8 cellular contexts compared by ENCODE assay signal in genomic region chr22:50251472-50252054, GRCh38. TPM values are rescaled to one million over a fixed set of nuclear protein-coding genes. Genes with fewer than 3 reads are reported as not detected.
A peak's percentile ranks its signal among the peaks of the same experiment; 100 is the strongest.
DNase-seq lines count a peak whose midpoint lies in the region; ATAC-seq, FAIRE-seq and TF ChIP-seq lines count a peak whose summit lies in the region.

No MANE protein-coding gene starts in this region.

- H3F3A ChIP-seq in PC-9 (ENCODE audit: insufficient read depth, low read depth) = peaks cover 56% of the 10 kb centered on the region

- intact Hi-C loops in Calu3 (cut with micrococcal nuclease; ENCODE audit: unreplicated experiment) = loop anchor here (2.0 kb wide), 1 partner anchor 91 kb away; the partner anchor contains the start of gene PPP6R2
- intact Hi-C loops in PC-9 (cut with micrococcal nuclease; ENCODE audit: unreplicated experiment) = loop anchor here (1.0 to 5.0 kb wide), 3 partner anchors 75 to 371 kb away; partner anchors contain the start of gene DENND6B
- intact Hi-C loops in pancreas (cut with DNase I) = loop anchor here in 1 of 3 donors (5.0 kb wide), 1 partner anchor 91 kb away; the partner anchor contains the start of gene PPP6R2

- H3K36me3 Mint-ChIP-seq in Calu3 (ENCODE audit: insufficient read depth, unreplicated experiment) = peaks cover 54% of the 10 kb centered on the region

- peaks cover 33% of the 10 kb centered on the region for H4K20me1 ChIP-seq in PC-9 (ENCODE audit: insufficient read depth)

- TF ChIP-seq CTCF in Calu3 (IDR thresholded peaks at IDR 0.05; ENCODE audit: unreplicated experiment) = no peak
- no peak for TF ChIP-seq CTCF in PC-9 (conservative IDR thresholded peaks at IDR 0.05)
- no peak for TF ChIP-seq CTCF in epithelial cell of esophagus (IDR thresholded peaks at IDR 0.05; ENCODE audit: insufficient read depth, low read depth, low read length, missing control alignments)
- TF ChIP-seq CTCF in pancreas (IDR thresholded peaks at IDR 0.05) = no peak

- DNase-seq in Calu3 (no peak), PC-9 (no peak), epithelial cell of esophagus (ENCODE audit: low read depth) (no peak), pancreas (no peak), NCI-H345 treated with DMSO at 0.1 percent for 48 hours (lab: John Stamatoyannopoulos, UW; ENCODE audit: unreplicated experiment) (no peak), COR-L47 (lab: John Stamatoyannopoulos, UW) (no peak), G401 (ENCODE audit: low spot score) (no peak)

- H3K79me2 ChIP-seq in PC-9 (ENCODE audit: low read depth) = peaks cover 30% of the 10 kb centered on the region

- peaks cover 14% of the 10 kb centered on the region for H3K4me1 ChIP-seq in PC-9 (replicated peaks; ENCODE audit: insufficient read depth)
- peaks cover 7 to 13% (median 11%) of the 10 kb centered on the region in 3 donors for H3K4me1 ChIP-seq in pancreas

- H3K9me3 ChIP-seq in PC-9 (ENCODE audit: insufficient read depth, low read depth) = no peaks in the 10 kb centered on the region
- H3K9me3 ChIP-seq in pancreas = no peaks in the 10 kb centered on the region

- H3K4me3 ChIP-seq in PC-9 (peak overlapping the region; percentile 84), epithelial cell of esophagus (ENCODE audit: low read length) (peak overlapping the region; percentile 74), pancreas (peak overlapping the region; percentile 49 to 84 (median 63))

- H3K9me3 Mint-ChIP-seq in Calu3 (ENCODE audit: low read depth, unreplicated experiment) = no peaks in the 10 kb centered on the region

- H3K27ac Mint-ChIP-seq in Calu3 (ENCODE audit: unreplicated experiment) = no peak overlapping the region

- BruUV-seq in Calu3 (replicated peaks; lab: Mats Ljungman, UMichigan) = no TSS peak
- no TSS peak for BruUV-seq in PC-9 (replicated peaks; lab: Mats Ljungman, UMichigan)

- H3K9me2 ChIP-seq in PC-9 (ENCODE audit: insufficient read depth) = no peaks in the 10 kb centered on the region

- H2AFZ ChIP-seq in PC-9 = no peak overlapping the region

- in situ Hi-C loops in G401 (cut with HindIII; ENCODE audit: low sequenced_read_pairs) = no loop called here

- POLR2A ChIA-PET in PC-9 (lab: Charles Lee; ENCODE audit: unreplicated experiment) = interaction anchor here (0.5 to 0.7 kb wide), 2 partner anchors 288 to 292 kb away, joined by 4 read pairs; no protein-coding TSS in a partner anchor

- no peak for FAIRE-seq in pancreas (lab: Jason Lieb, UNC)

- peak overlapping the region; percentile 92 for H3K4me2 ChIP-seq in PC-9

- no peaks in the 10 kb centered on the region for H3K4me1 Mint-ChIP-seq in Calu3 (ENCODE audit: low read depth, unreplicated experiment)

- no peak overlapping the region for H3K27ac ChIP-seq in PC-9
- peak overlapping the region; percentile 8 to 53 (median 31) for H3K27ac ChIP-seq in pancreas

- H3K36me3 ChIP-seq in PC-9 (ENCODE audit: low read depth) (0 out of 2 replicates have a peak, but pooled peaks cover 19% of the 10 kb centered on the region), pancreas (no peaks in the 10 kb centered on the region)

- CTCF ChIA-PET in Calu3 (lab: Charles Lee) = interaction anchor here (0.5 to 1.9 kb wide), 5 partner anchors 42 to 410 kb away, joined by 3 to 9 read pairs (median 4); no protein-coding TSS in a partner anchor
- CTCF ChIA-PET in PC-9 (lab: Charles Lee) = no interaction called here

- 15 to 16% methylated on average over 33 to 35 of the region's 35 CpGs for WGBS in pancreas, 2 donors

- ATAC-seq in pancreas (peak; percentile 2 to 10 (median 6)), GM21723 (IDR thresholded peaks at IDR 0.05; ENCODE audit: unreplicated experiment) (no peak)

- H3K27me3 Mint-ChIP-seq in Calu3 (ENCODE audit: unreplicated experiment) = no peaks in the 10 kb centered on the region

- H3K27me3 ChIP-seq in PC-9 (ENCODE audit: insufficient read depth, low read depth) = no peaks in the 10 kb centered on the region
- H3K27me3 ChIP-seq in pancreas = no peaks in the 10 kb centered on the region

- peak overlapping the region; percentile 70 for H3K4me3 Mint-ChIP-seq in Calu3 (ENCODE audit: low read depth, unreplicated experiment)

RNA-seq across cellular contexts. Expression of gene HDAC10, which starts 0.5 kb away (rescaled TPM):
- total RNA-seq in Calu3 (2022) = 52.9 and 69.2 TPM in 2 replicates
- total RNA-seq in PC-9 (2021) = 80.5 and 101 TPM in 2 replicates
- 10 to 100 TPM; 17.0 to 40.7 (median 19.1) TPM for total RNA-seq in pancreas
- 10 to 100 TPM; 67.7 to 78.3 TPM for polyA plus RNA-seq in pancreas
- 6.1 and 28.5 TPM in 2 replicates for total RNA-seq in G401 (2014; rRNA removed; shearing (Covaris generic))

RNA-seq across cellular contexts. Expression of gene TUBGCP6, which starts 6.7 kb away (rescaled TPM):
- total RNA-seq in Calu3 (2022) = 49.7 and 54.7 TPM in 2 replicates
- 31.3 and 34.8 TPM in 2 replicates for total RNA-seq in PC-9 (2021)
- 10 to 100 TPM; 19.2 to 36.7 (median 26.8) TPM for total RNA-seq in pancreas
- polyA plus RNA-seq in pancreas = 100 to 1,000 TPM; 109 to 139 TPM
- 15.1 and 17.0 TPM in 2 replicates for total RNA-seq in G401 (2014; rRNA removed; shearing (Covaris generic))

RNA-seq across cellular contexts. Expression of gene MAPK12, which starts 9.9 kb away (rescaled TPM):
- total RNA-seq in Calu3 (2022) (21.1 and 27.5 TPM in 2 replicates), PC-9 (2021) (48.5 and 61.1 TPM in 2 replicates), pancreas (1 to 10 TPM in 5 of 6 donors, under 1 TPM in 1; 0.88 to 3.8 (median 1.6) TPM)
- polyA plus RNA-seq in pancreas = 10 to 100 TPM in 1 of 2 donors, 1 to 10 TPM in 1; 6.9 to 19.2 TPM
- 155 and 158 TPM in 2 replicates for total RNA-seq in G401 (2014; rRNA removed; shearing (Covaris generic))

RNA-seq across cellular contexts. Expression of gene MAPK11, which starts 18.6 kb away (rescaled TPM):
- total RNA-seq in Calu3 (2022) (14.3 and 23.7 TPM in 2 replicates), PC-9 (2021) (5.5 and 10.0 TPM in 2 replicates), pancreas (1 to 10 TPM; 1.3 to 3.7 (median 2.3) TPM)
- polyA plus RNA-seq in pancreas = 10 to 100 TPM; 13.2 to 22.2 TPM
- total RNA-seq in G401 (2014; rRNA removed; shearing (Covaris generic)) = 21.3 and 21.5 TPM in 2 replicates

RNA-seq across cellular contexts. Expression of gene SELENOO, which starts 50.8 kb away (rescaled TPM):
- total RNA-seq in Calu3 (2022) = 28.6 and 29.5 TPM in 2 replicates
- 27.4 and 36.2 TPM in 2 replicates for total RNA-seq in PC-9 (2021)
- total RNA-seq in pancreas = 10 to 100 TPM; 11.6 to 17.8 (median 13.0) TPM
- 10 to 100 TPM; 78.2 to 79.8 TPM for polyA plus RNA-seq in pancreas
- total RNA-seq in G401 (2014; rRNA removed; shearing (Covaris generic)) = 25.5 and 40.7 TPM in 2 replicates
